In the genomic region with DNA sequence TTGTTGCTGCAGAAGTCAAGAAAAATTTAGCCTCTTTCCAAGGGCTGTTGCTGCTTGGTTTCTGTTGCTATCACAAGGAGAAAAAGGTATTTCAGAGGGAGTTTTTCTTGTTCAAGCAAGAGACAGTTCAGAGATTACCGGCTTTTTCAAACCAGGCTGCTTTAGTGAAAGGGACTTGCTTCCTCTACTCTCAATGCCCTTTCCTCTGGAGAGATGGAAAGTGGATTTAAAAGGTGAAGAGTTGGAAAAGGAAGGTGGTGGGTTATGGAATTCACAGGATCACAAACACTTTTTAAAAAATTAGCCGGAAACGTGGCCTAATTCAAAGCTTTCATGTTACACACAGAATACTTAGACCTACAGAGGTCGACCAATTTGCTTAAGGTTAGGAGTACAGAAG, we compare ENCODE assay signal across 8 cellular contexts. TPM values are rescaled to one million over a fixed set of nuclear protein-coding genes. Genes with fewer than 3 reads are reported as not detected.
DNase-seq lines count a peak whose midpoint lies in the region; ATAC-seq, FAIRE-seq and TF ChIP-seq lines count a peak whose summit lies in the region.

No MANE protein-coding gene starts in this region.

- no peaks in the 10 kb centered on the region for H4K20me1 ChIP-seq in DOHH2 (ENCODE audit: control insufficient read depth, insufficient read depth, low read depth, low read length)
- H4K20me1 ChIP-seq in OCI-LY1 (ENCODE audit: insufficient read depth, low read length), result no peaks in the 10 kb centered on the region

- H3K4me3 ChIP-seq in DOHH2 (ENCODE audit: low read length) (peak overlapping the region; percentile 90), OCI-LY1 (ENCODE audit: low read depth, low read length, poor library complexity, severe bottlenecking) (peak overlapping the region; percentile 99), endocrine pancreas (ENCODE audit: control insufficient read depth, insufficient read depth, low read length) (peak overlapping the region; percentile 80), kidney (ENCODE audit: low read length in 2 of 2) (peak overlapping the region in 1 of 2 donors; percentile 78)

- no peak overlapping the region for H2AFZ ChIP-seq in OCI-LY1 (ENCODE audit: low read length)

- H3K79me2 ChIP-seq in DOHH2 (ENCODE audit: control insufficient read depth, low read length) (peaks cover 41% of the 10 kb centered on the region), OCI-LY1 (ENCODE audit: insufficient read depth, low read length) (peaks cover 3% of the 10 kb centered on the region; the same call in 1 of the 2 replicates)

- H3K4me1 ChIP-seq in DOHH2 (ENCODE audit: control insufficient read depth, low read length), result peaks cover 29% of the 10 kb centered on the region
- H3K4me1 ChIP-seq in OCI-LY1 (ENCODE audit: insufficient read depth, low read length, severe bottlenecking), result peaks cover 26% of the 10 kb centered on the region
- peaks cover 16% of the 10 kb centered on the region for H3K4me1 ChIP-seq in endocrine pancreas (ENCODE audit: control insufficient read depth, insufficient read depth, low read length)
- H3K4me1 ChIP-seq in kidney (ENCODE audit: control insufficient read depth in 1 of 2, insufficient read depth in 1 of 2, low read depth in 1 of 2, low read length in 2 of 2), result peaks cover 0 to 11% of the 10 kb centered on the region in 2 donors

- FAIRE-seq in kidney (lab: Jason Lieb, UNC) (no peak), frontal cortex (lab: Jason Lieb, UNC) (no peak)

- H3K36me3 ChIP-seq in DOHH2 (ENCODE audit: control insufficient read depth, low read length), result peaks cover 52% of the 10 kb centered on the region
- H3K36me3 ChIP-seq in OCI-LY1 (ENCODE audit: insufficient read depth, low read length), result peaks cover 23% of the 10 kb centered on the region
- H3K36me3 ChIP-seq in endocrine pancreas (ENCODE audit: control insufficient read depth, insufficient read depth, low read length), result peaks cover 6% of the 10 kb centered on the region
- H3K36me3 ChIP-seq in kidney (ENCODE audit: control insufficient read depth in 1 of 2, insufficient read depth in 2 of 2, low read length in 2 of 2), result peaks cover 14 to 19% of the 10 kb centered on the region in 2 donors

- H3K27ac ChIP-seq in DOHH2 (ENCODE audit: low read depth, low read length), result no peak overlapping the region
- H3K27ac ChIP-seq in OCI-LY1 (ENCODE audit: low read depth, low read length, poor library complexity, severe bottlenecking), result peak overlapping the region; percentile 28
- H3K27ac ChIP-seq in kidney (ENCODE audit: low read depth in 2 of 2, low read length in 2 of 2), result no peak overlapping the region

- peak overlapping the region; percentile 94 for H3K9ac ChIP-seq in OCI-LY1 (ENCODE audit: low read length)
- peak overlapping the region; percentile 2 for H3K9ac ChIP-seq in endocrine pancreas (ENCODE audit: control insufficient read depth, insufficient read depth, low read length)
- H3K9ac ChIP-seq in kidney (ENCODE audit: low read length in 2 of 2), result peak overlapping the region in 1 of 2 donors; percentile 86

- H3K4me3 Mint-ChIP-seq in osteocyte (ENCODE audit: unreplicated experiment), result peak overlapping the region; percentile 88

- H3F3A ChIP-seq in DOHH2 (ENCODE audit: control insufficient read depth, insufficient read depth) (0 out of 2 replicates have a peak, but pooled peaks cover 3% of the 10 kb centered on the region), OCI-LY1 (ENCODE audit: insufficient read depth, low read length) (0 out of 2 replicates have a peak, but pooled peaks cover 3% of the 10 kb centered on the region)

- H3K36me3 Mint-ChIP-seq in osteocyte (ENCODE audit: unreplicated experiment), result peaks cover 7% of the 10 kb centered on the region

- intact Hi-C loops in kidney (cut with DNase I), result no loop called here

- H3K27me3 Mint-ChIP-seq in osteocyte (ENCODE audit: unreplicated experiment), result peaks cover 9% of the 10 kb centered on the region

- DNase-seq in osteocyte (ENCODE audit: extremely low spot score, unreplicated experiment) (no peak), kidney (no peak), frontal cortex (ENCODE audit: low spot score in 2 of 2) (no peak), NCI-H2171 treated with DMSO at 0.1 percent for 48 hours (lab: John Stamatoyannopoulos, UW) (no peak)

- peaks cover 28% of the 10 kb centered on the region for H3K4me1 Mint-ChIP-seq in osteocyte (ENCODE audit: unreplicated experiment)

- no peaks in the 10 kb centered on the region; the same call in 1 of the 2 replicates for H3K27me3 ChIP-seq in DOHH2 (ENCODE audit: control insufficient read depth, low read length)
- H3K27me3 ChIP-seq in OCI-LY1 (ENCODE audit: insufficient read depth, low read length), result no peaks in the 10 kb centered on the region
- no peaks in the 10 kb centered on the region for H3K27me3 ChIP-seq in endocrine pancreas (ENCODE audit: control insufficient read depth, insufficient read depth, low read length)

- TF ChIP-seq CTCF in DOHH2 (IDR thresholded peaks at IDR 0.05; ENCODE audit: low read depth, low read length, poor library complexity, severe bottlenecking), result no peak
- no peak for TF ChIP-seq CTCF in OCI-LY1 (IDR thresholded peaks at IDR 0.05; ENCODE audit: low read length)
- no peak for TF ChIP-seq CTCF in osteocyte (IDR thresholded peaks at IDR 0.05)
- no peak for TF ChIP-seq CTCF in kidney (IDR thresholded peaks at IDR 0.05; ENCODE audit: borderline replicate concordance, extremely low read depth, insufficient read depth)

- no peak for ATAC-seq in GM18870 (IDR thresholded peaks at IDR 0.05; ENCODE audit: unreplicated experiment)

- H3K9me2 ChIP-seq in DOHH2 (replicated peaks; ENCODE audit: control insufficient read depth, low read length), result 0 out of 2 replicates have a peak, but pooled peaks cover 2% of the 10 kb centered on the region
- H3K9me2 ChIP-seq in OCI-LY1 (ENCODE audit: low read depth, low read length), result no peaks in the 10 kb centered on the region

- H3K27ac Mint-ChIP-seq in osteocyte (ENCODE audit: unreplicated experiment), result peak overlapping the region; percentile 83

- peak overlapping the region; percentile 79 for H3K4me2 ChIP-seq in DOHH2 (ENCODE audit: low read length)
- H3K4me2 ChIP-seq in OCI-LY1 (ENCODE audit: low read length), result peak overlapping the region; percentile 87

- H3K9me3 ChIP-seq in DOHH2 (ENCODE audit: control insufficient read depth, insufficient read depth, low read length) (no peaks in the 10 kb centered on the region), OCI-LY1 (ENCODE audit: low read length) (no peaks in the 10 kb centered on the region), endocrine pancreas (ENCODE audit: control insufficient read depth, low read length) (no peaks in the 10 kb centered on the region), kidney (ENCODE audit: control insufficient read depth in 1 of 2, low read length in 2 of 2) (no peaks in the 10 kb centered on the region)

- no peaks in the 10 kb centered on the region for H3K9me3 Mint-ChIP-seq in osteocyte (ENCODE audit: unreplicated experiment)

RNA-seq across cellular contexts. Expression of a gene that starts 1.1 kb away (rescaled TPM):
- total RNA-seq in osteocyte (93.9 and 97.8 TPM in 2 replicates), kidney (69.7 TPM), frontal cortex (55.4 TPM)
- 50.4 TPM for polyA plus RNA-seq in kidney (ENCODE audit: insufficient read depth, low read depth, low replicate concordance)

RNA-seq across cellular contexts. Expression of a gene that starts 40.2 kb away (rescaled TPM):
- total RNA-seq in osteocyte (602 and 617 TPM in 2 replicates), kidney (1,124 TPM), frontal cortex (285 TPM)
- polyA plus RNA-seq in kidney (ENCODE audit: insufficient read depth, low read depth, low replicate concordance), result 799 TPM

RNA-seq across cellular contexts. Expression of a gene that starts 48.7 kb away (rescaled TPM):
- 0.65 and 0.86 TPM in 2 replicates for total RNA-seq in osteocyte
- 3.5 TPM for total RNA-seq in kidney
- 3.8 TPM for polyA plus RNA-seq in kidney (ENCODE audit: insufficient read depth, low read depth, low replicate concordance)
- 11.4 TPM for total RNA-seq in frontal cortex
